ENCODE assay signal across 22 cellular contexts in genomic region chrY:7555001-7555400, GRCh38.
A peak's percentile ranks its signal among the peaks of the same experiment; 100 is the strongest.
DNase-seq lines count a peak whose midpoint lies in the region; ATAC-seq and FAIRE-seq lines count a peak whose summit lies in the region.
"Had no signal": no experiment of that assay in that cellular context is flagged by ENCODE, and none has a peak within 500 bp of the region (broad histone marks: within the 10 kb centered on the region; RNA-seq: fewer than 3 reads in every experiment).

No MANE protein-coding gene starts in this region.

- H3K4me3 Mint-ChIP-seq in activated T-cell treated with anti-CD3 and anti-CD28 coated beads, Interleukin-2, amount 50 U/mL, for 72 hours, result no peak overlapping the region
- H3K4me3 Mint-ChIP-seq: CD4-positive, alpha-beta T cell had no signal

- H3K27me3 Mint-ChIP-seq in activated T-cell treated with anti-CD3 and anti-CD28 coated beads, Interleukin-2, amount 50 U/mL, for 72 hours (ENCODE audit: low read depth), result no peaks in the 10 kb centered on the region
- H3K27me3 Mint-ChIP-seq: CD4-positive, alpha-beta T cell had no signal

- DNase-seq in NCI-H2171 treated with DMSO at 0.1 percent for 48 hours (lab: John Stamatoyannopoulos, UW) (peak; percentile 57), amniotic epithelial cell (ENCODE audit: low read depth) (peak; percentile 0), left kidney (ENCODE audit: low read depth, low spot score) (peak; percentile 50), amniotic stem cell (lab: John Stamatoyannopoulos, UW) (no peak), frontal cortex (ENCODE audit: low spot score in 2 of 2) (no peak)
- DNase-seq in activated T-cell treated with anti-CD3 and anti-CD28 coated beads, Interleukin-2, amount 50 U/mL, for 72 hours, result no peak
- DNase-seq: AML-193; CD4-positive, alpha-beta T cell; HCEC 1CT; IMR-90; NCI-H1092; NCI-H1417 treated with DMSO at 0.1 percent for 48 hours; NCI-H187; NCI-H2081 treated with DMSO at 0.1 percent for 48 hours; NCI-H524 treated with DMSO at 0.1 percent for 48 hours; NCI-H82; NK-92 treated with Interleukin-12 subunit alpha and Interleukin-12 subunit beta, amount 100 ng/mL, for 24 hours; SHP77 had no signal

- H3K27ac Mint-ChIP-seq in activated T-cell treated with anti-CD3 and anti-CD28 coated beads, Interleukin-2, amount 50 U/mL, for 72 hours, result no peak overlapping the region
- H3K27ac Mint-ChIP-seq: CD4-positive, alpha-beta T cell had no signal

- no peaks in the 10 kb centered on the region for H3K4me1 Mint-ChIP-seq in activated T-cell treated with anti-CD3 and anti-CD28 coated beads, Interleukin-2, amount 50 U/mL, for 72 hours (ENCODE audit: low read depth)

- no peak for FAIRE-seq in frontal cortex (lab: Jason Lieb, UNC)
- FAIRE-seq: A549, D721Med, H1 had no signal

- no peak for ATAC-seq in HG03025 (IDR thresholded peaks at IDR 0.05; ENCODE audit: low FRiP score, unreplicated experiment)
- ATAC-seq in activated T-cell treated with anti-CD3 and anti-CD28 coated beads, Interleukin-2, amount 50 U/mL, for 72 hours (replicated peaks in 1 of 2), result no peak
- ATAC-seq: A549 had no signal

- peaks cover 0 to 15% of the 10 kb centered on the region in 2 donors for H3K9me3 Mint-ChIP-seq in activated T-cell treated with anti-CD3 and anti-CD28 coated beads, Interleukin-2, amount 50 U/mL, for 72 hours
- H3K9me3 Mint-ChIP-seq: CD4-positive, alpha-beta T cell had no signal

- H3K36me3 Mint-ChIP-seq in activated T-cell treated with anti-CD3 and anti-CD28 coated beads, Interleukin-2, amount 50 U/mL, for 72 hours (ENCODE audit: insufficient read depth in 2 of 2), result no peaks in the 10 kb centered on the region

Comparison
In these comparisons a context has a peak if more than half of its experiments do, and no peak if none do; other contexts are left out.
1. DNase-seq: peak in NCI-H2171 treated with DMSO at 0.1 percent for 48 hours (single experiment), amniotic epithelial cell (single experiment) and left kidney (single experiment); none in amniotic stem cell (single experiment), frontal cortex (0 of 2) and activated T-cell treated with anti-CD3 and anti-CD28 coated beads, Interleukin-2, amount 50 U/mL, for 72 hours (0 of 2).